ENCODE assay signal across 8 cellular contexts in genomic region chr16:58249780-58250478, GRCh38. TPM values are rescaled to one million over a fixed set of nuclear protein-coding genes. Genes with fewer than 3 reads are reported as not detected.
DNase-seq lines count a peak whose midpoint lies in the region; ATAC-seq, FAIRE-seq and TF ChIP-seq lines count a peak whose summit lies in the region.

No MANE protein-coding gene starts in this region.

- POLR2A ChIA-PET in Panc1 (lab: Charles Lee): interaction anchor here (1.2 kb wide), 1 partner anchor 17 kb away, joined by 3 read pairs; no protein-coding TSS in a partner anchor

- ATAC-seq in GM21390 (IDR thresholded peaks at IDR 0.05; ENCODE audit: unreplicated experiment): peak; percentile 80
- ATAC-seq in Panc1: peak; percentile 98
- ATAC-seq in stimulated activated naive CD8-positive, alpha-beta T cell treated with anti-CD3 and anti-CD28 coated beads, Interleukin-15, Interleukin-2, amounts not matched to agents 100 U/mL and 50 U/mL, for 24 hours: peak; percentile 98

- CTCF ChIA-PET in Panc1 (lab: Charles Lee): no interaction called here

- H3K4me1 Mint-ChIP-seq in activated T-helper 1 cell treated with anti-CD3 and anti-CD28 coated beads, Interleukin-12 subunit alpha, Interleukin-12 subunit beta, Interleukin-2, Interleukin-4 antibody, amounts not matched to agents 30 ng/mL and 10 ng/mL and 1 ng/mL, durations not matched to agents 14 hours and 24 hours and 36 hours (ENCODE audit: low read depth): peaks cover 6% of the 10 kb centered on the region
- H3K4me1 Mint-ChIP-seq in nephron progenitor cell: peaks cover 17% of the 10 kb centered on the region

- peak overlapping the region; percentile 35 for H3K27ac ChIP-seq in Panc1 (ENCODE audit: low read length)

- BruUV-seq in Panc1 (replicated peaks; lab: Mats Ljungman, UMichigan): no TSS peak

- H3K27ac Mint-ChIP-seq in activated T-helper 1 cell treated with anti-CD3 and anti-CD28 coated beads, Interleukin-12 subunit alpha, Interleukin-12 subunit beta, Interleukin-2, Interleukin-4 antibody, amounts not matched to agents 30 ng/mL and 10 ng/mL and 1 ng/mL, durations not matched to agents 14 hours and 24 hours and 36 hours: no peak overlapping the region
- peak overlapping the region; percentile 75 for H3K27ac Mint-ChIP-seq in nephron progenitor cell

- no peaks in the 10 kb centered on the region for H3K27me3 ChIP-seq in Panc1 (ENCODE audit: control insufficient read depth, insufficient read depth, low read length)

- intact Hi-C loops in Panc1 (cut with micrococcal nuclease; ENCODE audit: unreplicated experiment): no loop called here
- intact Hi-C loops in activated T-helper 1 cell treated with anti-CD3 and anti-CD28 coated beads, Interleukin-12 subunit alpha, Interleukin-12 subunit beta, Interleukin-2, Interleukin-4 antibody, amounts not matched to agents 30 ng/mL and 10 ng/mL and 1 ng/mL, durations not matched to agents 14 hours and 24 hours and 36 hours (cut with micrococcal nuclease): loop anchor here (1.0 to 2.0 kb wide), 5 partner anchors 14 to 381 kb away; partner anchors contain the start of genes CFAP20, CSNK2A2 and GINS3

- in situ Hi-C loops in Panc1 (cut with HindIII; ENCODE audit: low pct_unique_long_range_greater_than_20kb, low sequenced_read_pairs): no loop called here

- H3K9me3 Mint-ChIP-seq in activated T-helper 1 cell treated with anti-CD3 and anti-CD28 coated beads, Interleukin-12 subunit alpha, Interleukin-12 subunit beta, Interleukin-2, Interleukin-4 antibody, amounts not matched to agents 30 ng/mL and 10 ng/mL and 1 ng/mL, durations not matched to agents 14 hours and 24 hours and 36 hours: no peaks in the 10 kb centered on the region
- H3K9me3 Mint-ChIP-seq in nephron progenitor cell: no peaks in the 10 kb centered on the region

- H3K4me3 Mint-ChIP-seq in activated T-helper 1 cell treated with anti-CD3 and anti-CD28 coated beads, Interleukin-12 subunit alpha, Interleukin-12 subunit beta, Interleukin-2, Interleukin-4 antibody, amounts not matched to agents 30 ng/mL and 10 ng/mL and 1 ng/mL, durations not matched to agents 14 hours and 24 hours and 36 hours: peak overlapping the region; percentile 86
- peak overlapping the region; percentile 92 for H3K4me3 Mint-ChIP-seq in nephron progenitor cell

- no peaks in the 10 kb centered on the region for H3K4me1 ChIP-seq in Panc1 (ENCODE audit: control insufficient read depth, insufficient read depth, low read length)

- no peaks in the 10 kb centered on the region; the same call in 1 of the 2 replicates for H3K36me3 ChIP-seq in Panc1 (ENCODE audit: control insufficient read depth, insufficient read depth, low read length)

- no peaks in the 10 kb centered on the region for H3K36me3 Mint-ChIP-seq in activated T-helper 1 cell treated with anti-CD3 and anti-CD28 coated beads, Interleukin-12 subunit alpha, Interleukin-12 subunit beta, Interleukin-2, Interleukin-4 antibody, amounts not matched to agents 30 ng/mL and 10 ng/mL and 1 ng/mL, durations not matched to agents 14 hours and 24 hours and 36 hours (ENCODE audit: low read depth)
- H3K36me3 Mint-ChIP-seq in nephron progenitor cell (ENCODE audit: low read depth): peaks cover 10% of the 10 kb centered on the region

- DNase-seq in DMS114 treated with DMSO at 0.1 percent for 48 hours (lab: John Stamatoyannopoulos, UW; ENCODE audit: unreplicated experiment) (peak; percentile 69), HTR-8/SVneo (ENCODE audit: insufficient read length, low spot score) (peak; percentile 93), Panc1 (ENCODE audit: low read depth, low spot score) (no peak), fibroblast of pulmonary artery (ENCODE audit: low read depth) (peak; percentile 67), nephron progenitor cell (peak; percentile 89)
- peak; percentile 83 for DNase-seq in activated T-helper 1 cell treated with anti-CD3 and anti-CD28 coated beads, Interleukin-12 subunit alpha, Interleukin-12 subunit beta, Interleukin-2, Interleukin-4 antibody, amounts not matched to agents 30 ng/mL and 10 ng/mL and 1 ng/mL, durations not matched to agents 14 hours and 24 hours and 36 hours (ENCODE audit: low spot score)
- DNase-seq in stimulated activated naive CD8-positive, alpha-beta T cell treated with anti-CD3 and anti-CD28 coated beads, Interleukin-15, Interleukin-2, amounts not matched to agents 100 U/mL and 50 U/mL, for 24 hours: peak; percentile 89

- peaks cover 4% of the 10 kb centered on the region for H3K27me3 Mint-ChIP-seq in activated T-helper 1 cell treated with anti-CD3 and anti-CD28 coated beads, Interleukin-12 subunit alpha, Interleukin-12 subunit beta, Interleukin-2, Interleukin-4 antibody, amounts not matched to agents 30 ng/mL and 10 ng/mL and 1 ng/mL, durations not matched to agents 14 hours and 24 hours and 36 hours (ENCODE audit: insufficient read depth)
- peaks cover 8% of the 10 kb centered on the region for H3K27me3 Mint-ChIP-seq in nephron progenitor cell (ENCODE audit: low read depth, poor library complexity)

- FAIRE-seq in HTR-8/SVneo (lab: Jason Lieb, UNC): peak; percentile 97

- no peaks in the 10 kb centered on the region for H3K9me3 ChIP-seq in Panc1 (ENCODE audit: control insufficient read depth, insufficient read depth, low read depth, low read length)

- H3K4me3 ChIP-seq in Panc1 (ENCODE audit: low read depth in 2 of 2, low read length in 2 of 2) (peak overlapping the region; percentile 72 to 87), fibroblast of pulmonary artery (replicated peaks; ENCODE audit: low read depth, low read length) (peak overlapping the region; percentile 70)

- no peak for TF ChIP-seq CTCF in Panc1 (IDR thresholded peaks at IDR 0.05)
- TF ChIP-seq CTCF in fibroblast of pulmonary artery (IDR thresholded peaks at IDR 0.05; ENCODE audit: low read length, missing control alignments): no peak
- TF ChIP-seq CTCF in nephron progenitor cell (IDR thresholded peaks at IDR 0.05): no peak

RNA-seq across cellular contexts. Expression of gene PRSS54, which starts 44.9 kb away (rescaled TPM):
- not detected for total RNA-seq in Panc1 (2021; ENCODE audit: unreplicated experiment)
- not detected for polyA plus RNA-seq in Panc1 (2012; ENCODE audit: insufficient read length)
- total RNA-seq in activated T-helper 1 cell treated with anti-CD3 and anti-CD28 coated beads, Interleukin-12 subunit alpha, Interleukin-12 subunit beta, Interleukin-2, Interleukin-4 antibody, amounts not matched to agents 30 ng/mL and 10 ng/mL and 1 ng/mL, durations not matched to agents 14 hours and 24 hours and 36 hours: not detected in 2 replicates

RNA-seq across cellular contexts. Expression of gene CSNK2A2, which starts 52.0 kb away (rescaled TPM):
- total RNA-seq in Panc1 (2021; ENCODE audit: unreplicated experiment): 60.9 TPM
- 26.5 TPM for polyA plus RNA-seq in Panc1 (2012; ENCODE audit: insufficient read length)
- 93.1 and 99.6 TPM in 2 replicates for total RNA-seq in activated T-helper 1 cell treated with anti-CD3 and anti-CD28 coated beads, Interleukin-12 subunit alpha, Interleukin-12 subunit beta, Interleukin-2, Interleukin-4 antibody, amounts not matched to agents 30 ng/mL and 10 ng/mL and 1 ng/mL, durations not matched to agents 14 hours and 24 hours and 36 hours
